18 cellular contexts compared by ENCODE assay signal in genomic region chr22:35410663-35411034, GRCh38. TPM values are rescaled to one million over a fixed set of nuclear protein-coding genes. Genes with fewer than 3 reads are reported as not detected.
DNase-seq lines count a peak whose midpoint lies in the region; ATAC-seq and TF ChIP-seq lines count a peak whose summit lies in the region.
"Had no signal": no experiment of that assay in that cellular context is flagged by ENCODE, and none has a peak within 500 bp of the region (broad histone marks: within the 10 kb centered on the region; RNA-seq: fewer than 3 reads in every experiment).

No MANE protein-coding gene starts in this region.

- H3K4me1 ChIP-seq in BLaER1, result peaks cover 40% of the 10 kb centered on the region
- peaks cover 80% of the 10 kb centered on the region for H3K4me1 ChIP-seq in OCI-LY7 (ENCODE audit: insufficient read depth, low read length, poor library complexity, severe bottlenecking)
- H3K4me1 ChIP-seq in foreskin keratinocyte, result no peaks in the 10 kb centered on the region

- H3K36me3 ChIP-seq in BLaER1 (peaks cover 94% of the 10 kb centered on the region), OCI-LY7 (ENCODE audit: insufficient read depth, low read length) (peaks cover 99% of the 10 kb centered on the region)

- H3K9me3 Mint-ChIP-seq in naive B cell, result no peaks in the 10 kb centered on the region
- H3K9me3 Mint-ChIP-seq: activated naive CD4-positive, alpha-beta T cell treated with anti-CD3 and anti-CD28 coated beads for 36 hours had no signal

- H3K9me2 ChIP-seq in OCI-LY7 (ENCODE audit: insufficient read depth, low read length), result no peaks in the 10 kb centered on the region

- H2AFZ ChIP-seq in OCI-LY7 (ENCODE audit: low read length), result no peak overlapping the region
- H2AFZ ChIP-seq: hepatocyte had no signal

- H4K20me1 ChIP-seq in BLaER1 (peaks cover 46% of the 10 kb centered on the region), OCI-LY7 (ENCODE audit: insufficient read depth, low read length) (peaks cover 6% of the 10 kb centered on the region)

- intact Hi-C loops in OCI-LY7 (cut with micrococcal nuclease; ENCODE audit: unreplicated experiment), result loop anchor here (1.0 to 5.0 kb wide), 2 partner anchors 58 to 103 kb away; no protein-coding TSS in a partner anchor

- no TSS peak for BruUV-seq in OCI-LY7 (replicated peaks; lab: Mats Ljungman, UMichigan)

- POLR2A ChIA-PET in OCI-LY7 (lab: Charles Lee), result interaction anchor here (1.4 to 3.2 kb wide), 4 partner anchors 9 to 59 kb away, joined by 3 to 13 read pairs (median 8); no protein-coding TSS in a partner anchor

- H3K4me1 Mint-ChIP-seq in naive B cell, result peaks cover 32 to 60% (median 53%) of the 10 kb centered on the region in 3 donors

- peaks cover 6 to 40% of the 10 kb centered on the region in 2 donors for H3K36me3 Mint-ChIP-seq in naive B cell

- peak overlapping the region; percentile 31 to 91 (median 79) for H3K4me3 Mint-ChIP-seq in naive B cell
- H3K4me3 Mint-ChIP-seq: activated naive CD4-positive, alpha-beta T cell treated with anti-CD3 and anti-CD28 coated beads for 36 hours had no signal

- H3K9ac ChIP-seq in BLaER1, result 0 out of 2 replicates have a peak overlapping the region, but pooled peaks have one; percentile 25

- H3K4me3 ChIP-seq in BLaER1 (0 out of 2 replicates have a peak overlapping the region, but pooled peaks have one; percentile 23), OCI-LY7 (ENCODE audit: low read depth, low read length, poor library complexity, severe bottlenecking) (peak overlapping the region; percentile 50)
- H3K4me3 ChIP-seq: hepatocyte had no signal

- peak; percentile 12 for ATAC-seq in GM18517 (IDR thresholded peaks at IDR 0.05; ENCODE audit: unreplicated experiment)
- ATAC-seq in naive B cell (ENCODE audit: low read depth in 2 of 2), result no peak
- no peak for ATAC-seq in GM18868 (IDR thresholded peaks at IDR 0.05; ENCODE audit: unreplicated experiment)
- no peak for ATAC-seq in SK-N-SH treated with all-trans-retinoic acid at 6 μM for 48 hours
- no peak for ATAC-seq in foreskin keratinocyte
- ATAC-seq: Panc1 had no signal

- DNase-seq in OCI-LY7 (ENCODE audit: low spot score), result no peak
- no peak for DNase-seq in naive B cell
- DNase-seq in NK-92 treated with Interleukin-12 subunit alpha and Interleukin-12 subunit beta, amount 100 ng/mL, for 24 hours (lab: John Stamatoyannopoulos, UW), result no peak
- DNase-seq in foreskin keratinocyte, result no peak
- DNase-seq: activated CD4-positive, CD25-positive, alpha-beta regulatory T cell; activated naive CD4-positive, alpha-beta T cell treated with anti-CD3 and anti-CD28 coated beads for 36 hours; Calu3; dermis blood vessel endothelial cell; HCEC 1CT; left cardiac atrium; NCI-H1694; NCI-H510A had no signal

- H3K79me2 ChIP-seq in OCI-LY7 (ENCODE audit: insufficient read depth, low read depth, low read length), result peaks cover 22% of the 10 kb centered on the region; the same call in 1 of the 2 replicates
- H3K79me2 ChIP-seq: hepatocyte had no signal

- H3K4me2 ChIP-seq in BLaER1 (peak overlapping the region; percentile 86), OCI-LY7 (ENCODE audit: low read length) (peak overlapping the region; percentile 82)
- H3K4me2 ChIP-seq: hepatocyte had no signal

- H3K27me3 Mint-ChIP-seq in naive B cell, result no peaks in the 10 kb centered on the region

- H3K9me3 ChIP-seq in BLaER1 (no peaks in the 10 kb centered on the region), OCI-LY7 (ENCODE audit: low read length) (no peaks in the 10 kb centered on the region)

- H3K27ac ChIP-seq in BLaER1, result peak overlapping the region; percentile 66
- peak overlapping the region; percentile 90 for H3K27ac ChIP-seq in OCI-LY7 (ENCODE audit: low read depth, low read length, poor library complexity, severe bottlenecking)
- no peak overlapping the region for H3K27ac ChIP-seq in foreskin keratinocyte
- H3K27ac ChIP-seq: hepatocyte had no signal

- no peak for TF ChIP-seq CTCF in OCI-LY7 (conservative IDR thresholded peaks at IDR 0.05; ENCODE audit: low read length)
- no peak for TF ChIP-seq CTCF in foreskin keratinocyte (conservative IDR thresholded peaks at IDR 0.05)

- CTCF ChIA-PET in OCI-LY7 (lab: Charles Lee; ENCODE audit: unreplicated experiment), result interaction anchor here (0.8 to 1.4 kb wide), 4 partner anchors 58 to 372 kb away, joined by 3 to 5 read pairs (median 4); no protein-coding TSS in a partner anchor

- H3K27ac Mint-ChIP-seq in naive B cell, result peak overlapping the region; percentile 98 to 100 (median 98)
- H3K27ac Mint-ChIP-seq: activated naive CD4-positive, alpha-beta T cell treated with anti-CD3 and anti-CD28 coated beads for 36 hours had no signal

- no peaks in the 10 kb centered on the region for H3K27me3 ChIP-seq in BLaER1
- no peaks in the 10 kb centered on the region for H3K27me3 ChIP-seq in foreskin keratinocyte
- H3K27me3 ChIP-seq: hepatocyte had no signal

TF ChIP-seq in SK-N-SH treated with all-trans-retinoic acid at 6 μM for 48 hours, 23 proteins besides CTCF, POLR2A, EP300 and RAD21 (continues in another document):
- TF ChIP-seq ARNTL (CRISPR knock-in tag; IDR thresholded peaks at IDR 0.05; ENCODE audit: borderline replicate concordance, low read depth), result no peak
- no peak for TF ChIP-seq TSHZ2 (CRISPR knock-in tag; IDR thresholded peaks at IDR 0.05)
- TF ChIP-seq PATZ1 (CRISPR knock-in tag; IDR thresholded peaks at IDR 0.05; ENCODE audit: borderline replicate concordance), result no peak
- TF ChIP-seq ZNF565 (CRISPR knock-in tag; conservative IDR thresholded peaks at IDR 0.05; ENCODE audit: low read depth), result no peak
- TF ChIP-seq ZNF8 (CRISPR knock-in tag; IDR thresholded peaks at IDR 0.05), result no peak
- no peak for TF ChIP-seq CREB5 (CRISPR knock-in tag; IDR thresholded peaks at IDR 0.05; ENCODE audit: low read depth)
- TF ChIP-seq ZC3H10 (CRISPR knock-in tag; IDR thresholded peaks at IDR 0.05), result no peak
- no peak for TF ChIP-seq BACH2 (CRISPR knock-in tag; IDR thresholded peaks at IDR 0.05; ENCODE audit: borderline replicate concordance)

RNA-seq across cellular contexts. Expression of gene MCM5, which starts 10.7 kb away (rescaled TPM):
- total RNA-seq in OCI-LY7 (2014; rRNA removed; shearing (Covaris generic)), result 178 and 242 TPM in 2 replicates
- total RNA-seq in OCI-LY7 (2022), result 360 TPM in 2 replicates
- 10 to 100 TPM; 56.1 to 76.6 (median 64.0) TPM for polyA plus RNA-seq in naive B cell (ENCODE audit: low read depth in 6 of 6)
- 91.0 and 94.1 TPM in 2 replicates for total RNA-seq in foreskin keratinocyte
- 106 and 111 TPM in 2 replicates for polyA plus RNA-seq in foreskin keratinocyte

RNA-seq across cellular contexts. Expression of gene HMOX1, which starts 29.8 kb away (rescaled TPM):
- total RNA-seq in OCI-LY7 (2014; rRNA removed; shearing (Covaris generic)), result 2.2 and 2.9 TPM in 2 replicates
- total RNA-seq in OCI-LY7 (2022), result 8.5 and 13.9 TPM in 2 replicates
- polyA plus RNA-seq in naive B cell (ENCODE audit: low read depth in 6 of 6), result 1 to 10 TPM; 1.2 to 6.3 (median 2.1) TPM
- 1.2 and 3.1 TPM in 2 replicates for total RNA-seq in foreskin keratinocyte
- 1.7 and 3.8 TPM in 2 replicates for polyA plus RNA-seq in foreskin keratinocyte
